Comparison of ENCODE assay signal across 9 cellular contexts in the genomic region with DNA sequence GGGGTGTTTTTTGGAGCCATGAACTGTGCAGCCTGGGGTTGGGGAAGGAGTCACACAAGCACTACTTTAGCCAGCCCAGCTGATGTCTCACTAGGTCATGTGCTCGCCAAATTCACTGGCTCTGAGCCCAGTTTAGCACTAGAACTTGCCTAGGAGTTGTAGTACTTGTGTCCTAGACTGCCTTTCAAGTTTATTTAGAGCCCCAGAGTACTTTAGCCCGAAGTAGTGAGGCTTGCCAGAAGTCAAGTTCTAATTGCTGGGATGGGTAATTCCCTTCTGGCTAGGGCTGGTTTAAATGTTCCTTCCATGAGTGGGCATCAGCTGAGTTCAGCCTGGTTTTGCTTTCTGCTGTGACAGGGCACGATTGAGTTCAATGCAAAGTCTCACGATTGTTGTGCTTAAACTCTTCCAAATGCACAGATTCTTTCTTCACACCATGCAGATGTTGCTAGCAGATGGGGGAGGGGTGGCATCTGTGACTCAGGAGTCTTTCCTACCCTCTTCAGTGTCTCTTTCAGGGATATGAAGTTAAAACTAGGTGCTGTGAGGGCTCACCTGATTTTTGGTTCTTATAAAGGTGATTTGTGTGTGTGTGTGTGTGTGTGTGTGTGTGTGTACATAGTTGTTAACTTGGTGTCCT.
DNase-seq lines count a peak whose midpoint lies in the region; ATAC-seq and TF ChIP-seq lines count a peak whose summit lies in the region.
"Had no signal": no experiment of that assay in that cellular context is flagged by ENCODE, and none has a peak within 500 bp of the region (broad histone marks: within the 10 kb centered on the region; RNA-seq: fewer than 3 reads in every experiment).

No MANE protein-coding gene starts in this region.

- TF ChIP-seq CTCF in fibroblast of pulmonary artery (IDR thresholded peaks at IDR 0.05; ENCODE audit: low read length, missing control alignments) = no peak
- TF ChIP-seq CTCF in PC-9 (conservative IDR thresholded peaks at IDR 0.05) = no peak

- H2AFZ ChIP-seq in PC-9 = no peak overlapping the region

- H3F3A ChIP-seq in PC-9 (ENCODE audit: insufficient read depth, low read depth) = no peaks in the 10 kb centered on the region

- H3K9me3 ChIP-seq in PC-9 (ENCODE audit: insufficient read depth, low read depth) = 0 out of 2 replicates have a peak, but pooled peaks cover 5% of the 10 kb centered on the region

- no peak overlapping the region for H3K27ac ChIP-seq in PC-9

- peak; percentile 45 for DNase-seq in AG20443 (ENCODE audit: low spot score)
- peak; percentile 30 for DNase-seq in RPMI7951 (ENCODE audit: low read depth)
- DNase-seq in fibroblast of pulmonary artery (ENCODE audit: low read depth) = peak; percentile 79
- DNase-seq in pons (ENCODE audit: low spot score) = peak; percentile 28
- DNase-seq in GM19238 (ENCODE audit: insufficient read length, low spot score) = no peak
- no peak for DNase-seq in PC-9
- no peak for DNase-seq in ACHN
- DNase-seq: activated CD8-positive, alpha-beta memory T cell treated with anti-CD3 and anti-CD28 coated beads, Interleukin-2, amount 10 ng/mL, durations not matched to agents 7 days and 5 days had no signal

- CTCF ChIA-PET in PC-9 (lab: Charles Lee) = no interaction called here

- no peaks in the 10 kb centered on the region for H4K20me1 ChIP-seq in PC-9 (ENCODE audit: insufficient read depth)

- no peak overlapping the region for H3K4me3 ChIP-seq in fibroblast of pulmonary artery (replicated peaks; ENCODE audit: low read depth, low read length)
- no peak overlapping the region for H3K4me3 ChIP-seq in PC-9

- no TSS peak for BruUV-seq in PC-9 (replicated peaks; lab: Mats Ljungman, UMichigan)

- no peaks in the 10 kb centered on the region for H3K79me2 ChIP-seq in PC-9 (ENCODE audit: low read depth)

- H3K27me3 ChIP-seq in PC-9 (ENCODE audit: insufficient read depth, low read depth) = no peaks in the 10 kb centered on the region

- in situ Hi-C loops in ACHN (cut with HindIII; ENCODE audit: low pct_ligation_motif_present, low pct_unique_long_range_greater_than_20kb, low sequenced_read_pairs) = no loop called here

- no peak for ATAC-seq in HG03521 (IDR thresholded peaks at IDR 0.05; ENCODE audit: unreplicated experiment)
- ATAC-seq: activated CD8-positive, alpha-beta memory T cell treated with anti-CD3 and anti-CD28 coated beads, Interleukin-2, amount 10 ng/mL, durations not matched to agents 7 days and 5 days had no signal

- no peaks in the 10 kb centered on the region for H3K4me1 ChIP-seq in PC-9 (replicated peaks; ENCODE audit: insufficient read depth)

- H3K4me2 ChIP-seq in PC-9 = no peak overlapping the region

- no peaks in the 10 kb centered on the region for H3K36me3 ChIP-seq in PC-9 (ENCODE audit: low read depth)

- no peaks in the 10 kb centered on the region; the same call in none of the 2 replicates for H3K9me2 ChIP-seq in PC-9 (ENCODE audit: insufficient read depth)

- intact Hi-C loops in PC-9 (cut with micrococcal nuclease; ENCODE audit: unreplicated experiment) = no loop called here

- POLR2A ChIA-PET in PC-9 (lab: Charles Lee; ENCODE audit: unreplicated experiment) = no interaction called here

Comparison
In these comparisons a context has a peak if more than half of its experiments do, and no peak if none do; other contexts are left out.
1. DNase-seq: peak in AG20443 (single experiment), RPMI7951 (single experiment), fibroblast of pulmonary artery (single experiment) and pons (single experiment); none in GM19238 (single experiment), PC-9 (0 of 2) and ACHN (single experiment).